Comparison of ENCODE assay signal across 15 cellular contexts in the genomic region with DNA sequence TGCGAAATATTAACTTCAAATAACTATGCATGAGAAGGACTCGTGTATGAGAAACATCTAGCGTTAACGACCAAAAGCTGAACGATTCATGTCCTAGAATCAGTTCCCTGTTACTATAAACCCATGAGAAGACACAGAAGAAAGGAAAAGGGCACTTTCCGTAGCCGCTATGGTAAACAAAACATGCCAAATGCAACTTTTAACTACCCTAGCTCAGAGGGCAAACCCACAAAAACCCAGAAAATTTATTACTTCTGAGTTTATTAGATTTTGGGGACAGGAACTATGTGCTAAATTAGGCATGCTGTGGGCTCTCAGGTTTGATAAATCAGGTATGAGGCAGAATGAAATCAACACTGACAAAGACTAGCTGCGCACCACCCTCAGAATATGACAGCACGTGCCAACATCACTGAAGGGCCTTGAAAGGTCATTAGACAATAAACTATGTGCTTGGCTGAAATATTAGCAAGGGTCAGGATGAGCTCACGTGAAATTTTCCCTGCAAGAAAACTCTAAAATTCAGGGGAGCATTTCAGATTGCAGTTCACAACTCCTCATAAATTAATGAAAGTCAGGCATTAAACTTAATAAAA.
DNase-seq lines count a peak whose midpoint lies in the region; ATAC-seq and TF ChIP-seq lines count a peak whose summit lies in the region.
"Had no signal": no experiment of that assay in that cellular context is flagged by ENCODE, and none has a peak within 500 bp of the region (broad histone marks: within the 10 kb centered on the region; RNA-seq: fewer than 3 reads in every experiment).

No MANE protein-coding gene starts in this region.

- H3K4me1 ChIP-seq in HEK293 (ENCODE audit: control insufficient read depth, insufficient read depth, low read length): peaks cover 25% of the 10 kb centered on the region
- H3K4me1 ChIP-seq: BE2C had no signal

- H3K36me3 Mint-ChIP-seq in nephron (ENCODE audit: low read depth) (peaks cover 32% of the 10 kb centered on the region), type B pancreatic cell (peaks cover 31% of the 10 kb centered on the region)
- H3K36me3 Mint-ChIP-seq: CD4-positive, alpha-beta memory T cell had no signal

- H3K4me1 Mint-ChIP-seq in nephron: peaks cover 45% of the 10 kb centered on the region
- H3K4me1 Mint-ChIP-seq in type B pancreatic cell (ENCODE audit: unreplicated experiment): peaks cover 41% of the 10 kb centered on the region
- H3K4me1 Mint-ChIP-seq: CD4-positive, alpha-beta memory T cell had no signal

- no peaks in the 10 kb centered on the region for H3K9me3 ChIP-seq in HEK293 (ENCODE audit: control insufficient read depth, insufficient read depth, low read depth, low read length)
- H3K9me3 ChIP-seq: BE2C had no signal

- H3K4me3 ChIP-seq in HEK293 (ENCODE audit: low read depth, low read length): no peak overlapping the region

- H3K27me3 Mint-ChIP-seq in nephron (ENCODE audit: low read depth): no peaks in the 10 kb centered on the region
- H3K27me3 Mint-ChIP-seq in type B pancreatic cell: peaks cover 3% of the 10 kb centered on the region

- DNase-seq in M059J (ENCODE audit: low read depth): peak; percentile 23
- DNase-seq in type B pancreatic cell (ENCODE audit: extremely low spot score, unreplicated experiment): no peak
- no peak for DNase-seq in DMS53 treated with DMSO at 0.1 percent for 48 hours (lab: John Stamatoyannopoulos, UW; ENCODE audit: unreplicated experiment)
- DNase-seq: BE2C; CD4-positive, alpha-beta memory T cell; DMS79 treated with DMSO at 0.1 percent for 48 hours; EL; GOT3; H9; HFFc6 had no signal

- POLR2A ChIA-PET in HEK293 (lab: Yijun Ruan, JAX): no interaction called here

- no peak for TF ChIP-seq CTCF in HEK293 (tag by site-specific recombination; IDR thresholded peaks at IDR 0.05)
- no peak for TF ChIP-seq CTCF in nephron (IDR thresholded peaks at IDR 0.05; ENCODE audit: unreplicated experiment in 3 of 3)
- TF ChIP-seq CTCF in type B pancreatic cell (conservative IDR thresholded peaks at IDR 0.05): no peak

- H3K27ac Mint-ChIP-seq in nephron (peak overlapping the region; percentile 14 to 72 (median 54)), type B pancreatic cell (peak overlapping the region; percentile 9)
- H3K27ac Mint-ChIP-seq: CD4-positive, alpha-beta memory T cell; H9; HFFc6 had no signal

- H3K4me3 Mint-ChIP-seq in nephron (no peak overlapping the region), type B pancreatic cell (no peak overlapping the region)
- H3K4me3 Mint-ChIP-seq: CD4-positive, alpha-beta memory T cell; H9; HFFc6 had no signal

- no peak overlapping the region for H3K27ac ChIP-seq in HEK293 (ENCODE audit: extremely low read depth, low read depth, low read length)
- H3K27ac ChIP-seq: C4-2B had no signal

- ATAC-seq in HG02840 (IDR thresholded peaks at IDR 0.05; ENCODE audit: low FRiP score, unreplicated experiment): no peak
- no peak for ATAC-seq in HG02798 (IDR thresholded peaks at IDR 0.05; ENCODE audit: poor library complexity, unreplicated experiment)

- H3K9me3 Mint-ChIP-seq in nephron: peaks cover 6% of the 10 kb centered on the region
- H3K9me3 Mint-ChIP-seq in type B pancreatic cell: peaks cover 5% of the 10 kb centered on the region
- H3K9me3 Mint-ChIP-seq: HFFc6 had no signal

- CTCF ChIA-PET in HEK293 (lab: Yijun Ruan, JAX): interaction anchor here (0.6 to 1.4 kb wide), 3 partner anchors 24 to 194 kb away, joined by 3 to 5 read pairs (median 4); no protein-coding TSS in a partner anchor

- no peaks in the 10 kb centered on the region; a peak in 1 of 3 replicates for H3K36me3 ChIP-seq in HEK293 (ENCODE audit: control insufficient read depth in 2 of 2, insufficient read depth in 1 of 2, low read length in 2 of 2)
- H3K36me3 ChIP-seq: BE2C had no signal

TF ChIP-seq in HEK293, 187 proteins besides CTCF, POLR2A, EP300 and RAD21:
- TF ChIP-seq, protein P1, sequence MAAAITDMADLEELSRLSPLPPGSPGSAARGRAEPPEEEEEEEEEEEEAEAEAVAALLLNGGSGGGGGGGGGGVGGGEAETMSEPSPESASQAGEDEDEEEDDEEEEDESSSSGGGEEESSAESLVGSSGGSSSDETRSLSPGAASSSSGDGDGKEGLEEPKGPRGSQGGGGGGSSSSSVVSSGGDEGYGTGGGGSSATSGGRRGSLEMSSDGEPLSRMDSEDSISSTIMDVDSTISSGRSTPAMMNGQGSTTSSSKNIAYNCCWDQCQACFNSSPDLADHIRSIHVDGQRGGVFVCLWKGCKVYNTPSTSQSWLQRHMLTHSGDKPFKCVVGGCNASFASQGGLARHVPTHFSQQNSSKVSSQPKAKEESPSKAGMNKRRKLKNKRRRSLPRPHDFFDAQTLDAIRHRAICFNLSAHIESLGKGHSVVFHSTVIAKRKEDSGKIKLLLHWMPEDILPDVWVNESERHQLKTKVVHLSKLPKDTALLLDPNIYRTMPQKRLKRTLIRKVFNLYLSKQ (tag by site-specific recombination; IDR thresholded peaks at IDR 0.05; ENCODE audit: borderline replicate concordance): no peak
- TF ChIP-seq FEZF1 (tag by site-specific recombination; IDR thresholded peaks at IDR 0.05) (peak; percentile 34; the same call in 1 of the 2 replicates), ZNF544 (tag by site-specific recombination; IDR thresholded peaks at IDR 0.05) (no peak), ZNF341 (tag by site-specific recombination; IDR thresholded peaks at IDR 0.05; ENCODE audit: low read depth) (no peak), YY2 (tag by site-specific recombination; IDR thresholded peaks at IDR 0.05) (no peak), GLIS1 (tag by site-specific recombination; IDR thresholded peaks at IDR 0.05) (peak; percentile 68), ZNF561 (tag by site-specific recombination; IDR thresholded peaks at IDR 0.05; ENCODE audit: borderline replicate concordance) (0 out of 2 replicates have a peak, but pooled peaks have one; percentile 57), ZNF558 (tag by site-specific recombination; IDR thresholded peaks at IDR 0.05) (no peak), ZNF677 (tag by site-specific recombination; IDR thresholded peaks at IDR 0.05) (no peak), ZNF521 (tag by site-specific recombination; IDR thresholded peaks at IDR 0.05) (no peak), ZXDB (tag by site-specific recombination; IDR thresholded peaks at IDR 0.05) (0 out of 2 replicates have a peak, but pooled peaks have one; percentile 20)
- TF ChIP-seq, protein P2, sequence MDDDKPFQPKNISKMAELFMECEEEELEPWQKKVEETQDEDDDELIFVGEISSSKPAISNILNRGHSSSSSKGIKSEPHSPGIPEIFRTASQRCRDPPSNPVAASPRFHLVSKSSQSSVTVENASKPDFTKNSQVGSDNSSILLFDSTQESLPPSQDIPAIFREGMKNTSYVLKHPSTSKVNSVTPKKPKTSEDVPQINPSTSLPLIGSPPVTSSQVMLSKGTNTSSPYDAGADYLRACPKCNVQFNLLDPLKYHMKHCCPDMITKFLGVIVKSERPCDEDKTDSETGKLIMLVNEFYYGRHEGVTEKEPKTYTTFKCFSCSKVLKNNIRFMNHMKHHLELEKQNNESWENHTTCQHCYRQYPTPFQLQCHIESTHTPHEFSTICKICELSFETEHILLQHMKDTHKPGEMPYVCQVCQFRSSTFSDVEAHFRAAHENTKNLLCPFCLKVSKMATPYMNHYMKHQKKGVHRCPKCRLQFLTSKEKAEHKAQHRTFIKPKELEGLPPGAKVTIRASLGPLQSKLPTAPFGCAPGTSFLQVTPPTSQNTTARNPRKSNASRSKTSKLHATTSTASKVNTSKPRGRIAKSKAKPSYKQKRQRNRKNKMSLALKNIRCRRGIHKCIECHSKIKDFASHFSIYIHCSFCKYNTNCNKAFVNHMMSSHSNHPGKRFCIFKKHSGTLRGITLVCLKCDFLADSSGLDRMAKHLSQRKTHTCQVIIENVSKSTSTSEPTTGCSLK (tag by site-specific recombination; IDR thresholded peaks at IDR 0.05): no peak
- TF ChIP-seq, protein P3, sequence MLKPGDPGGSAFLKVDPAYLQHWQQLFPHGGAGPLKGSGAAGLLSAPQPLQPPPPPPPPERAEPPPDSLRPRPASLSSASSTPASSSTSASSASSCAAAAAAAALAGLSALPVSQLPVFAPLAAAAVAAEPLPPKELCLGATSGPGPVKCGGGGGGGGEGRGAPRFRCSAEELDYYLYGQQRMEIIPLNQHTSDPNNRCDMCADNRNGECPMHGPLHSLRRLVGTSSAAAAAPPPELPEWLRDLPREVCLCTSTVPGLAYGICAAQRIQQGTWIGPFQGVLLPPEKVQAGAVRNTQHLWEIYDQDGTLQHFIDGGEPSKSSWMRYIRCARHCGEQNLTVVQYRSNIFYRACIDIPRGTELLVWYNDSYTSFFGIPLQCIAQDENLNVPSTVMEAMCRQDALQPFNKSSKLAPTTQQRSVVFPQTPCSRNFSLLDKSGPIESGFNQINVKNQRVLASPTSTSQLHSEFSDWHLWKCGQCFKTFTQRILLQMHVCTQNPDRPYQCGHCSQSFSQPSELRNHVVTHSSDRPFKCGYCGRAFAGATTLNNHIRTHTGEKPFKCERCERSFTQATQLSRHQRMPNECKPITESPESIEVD (tag by site-specific recombination; IDR thresholded peaks at IDR 0.05): peak; percentile 73
- TF ChIP-seq, protein P4, sequence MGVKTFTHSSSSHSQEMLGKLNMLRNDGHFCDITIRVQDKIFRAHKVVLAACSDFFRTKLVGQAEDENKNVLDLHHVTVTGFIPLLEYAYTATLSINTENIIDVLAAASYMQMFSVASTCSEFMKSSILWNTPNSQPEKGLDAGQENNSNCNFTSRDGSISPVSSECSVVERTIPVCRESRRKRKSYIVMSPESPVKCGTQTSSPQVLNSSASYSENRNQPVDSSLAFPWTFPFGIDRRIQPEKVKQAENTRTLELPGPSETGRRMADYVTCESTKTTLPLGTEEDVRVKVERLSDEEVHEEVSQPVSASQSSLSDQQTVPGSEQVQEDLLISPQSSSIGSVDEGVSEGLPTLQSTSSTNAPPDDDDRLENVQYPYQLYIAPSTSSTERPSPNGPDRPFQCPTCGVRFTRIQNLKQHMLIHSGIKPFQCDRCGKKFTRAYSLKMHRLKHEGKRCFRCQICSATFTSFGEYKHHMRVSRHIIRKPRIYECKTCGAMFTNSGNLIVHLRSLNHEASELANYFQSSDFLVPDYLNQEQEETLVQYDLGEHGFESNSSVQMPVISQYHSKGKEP (tag by site-specific recombination; IDR thresholded peaks at IDR 0.05): peak; percentile 58
